Comparison of ENCODE assay signal across 8 cellular contexts in the genomic region with DNA sequence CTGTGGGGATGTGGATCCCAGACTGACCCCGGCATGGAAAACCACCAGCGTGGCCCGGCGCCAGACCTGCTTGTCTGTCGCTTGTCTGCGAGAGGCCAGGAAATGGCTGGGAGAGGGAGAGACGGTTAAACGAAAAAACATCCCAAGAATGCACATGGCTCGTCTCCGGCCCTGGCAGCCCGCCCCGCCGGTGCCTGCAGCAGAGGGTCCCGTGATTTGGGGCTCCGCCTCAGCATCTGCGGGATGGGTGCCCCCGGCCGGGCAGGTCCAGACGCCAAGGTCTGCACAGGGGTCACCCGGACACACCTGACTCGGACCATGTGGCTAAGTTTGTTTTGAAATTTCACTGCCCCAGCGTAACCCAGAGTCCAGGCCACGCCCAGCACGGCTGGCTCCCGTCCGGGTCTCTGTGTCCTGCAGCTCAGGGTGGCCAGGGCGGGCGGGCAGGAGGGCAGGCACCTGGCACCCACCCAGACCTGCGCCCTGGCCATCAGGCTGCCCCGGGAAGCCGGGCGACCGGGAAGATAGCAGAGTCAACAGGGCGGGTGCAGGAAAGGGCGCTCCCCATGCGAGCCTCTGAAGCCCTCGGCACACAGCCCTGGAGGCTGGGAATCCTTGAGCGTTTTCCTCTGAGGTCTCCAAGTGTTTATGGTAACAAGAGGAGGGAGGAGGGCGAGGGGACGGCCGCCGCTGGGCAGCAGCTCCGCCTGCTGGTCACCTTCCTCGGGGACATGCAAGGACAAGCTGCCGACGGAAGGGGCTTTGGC.
DNase-seq lines count a peak whose midpoint lies in the region; ATAC-seq and TF ChIP-seq lines count a peak whose summit lies in the region.

No MANE protein-coding gene starts in this region.

- H3K4me2 ChIP-seq in BLaER1 treated with 17β-estradiol and CSF1 and Interleukin-3, amounts not matched to agents 10 nM and 100 nM: peak overlapping the region; percentile 68 to 91 (median 79)

- intact Hi-C loops in activated naive CD4-positive, alpha-beta T cell treated with anti-CD3 and anti-CD28 coated beads for 36 hours (cut with micrococcal nuclease): loop anchor here (1.0 to 2.0 kb wide), 2 partner anchors 20 to 105 kb away; no protein-coding TSS in a partner anchor
- intact Hi-C loops in stomach (cut with DNase I; ENCODE audit: low total_unique reads): no loop called here

- TF ChIP-seq POLR2A in stomach (IDR thresholded peaks at IDR 0.05): no peak

- H3K4me3 ChIP-seq in BLaER1 treated with 17β-estradiol and CSF1 and Interleukin-3, amounts not matched to agents 10 nM and 100 nM: peak overlapping the region in 4 of 10 experiments; percentile 37 to 52 (median 44); a peak in 8 of 20 replicates
- H3K4me3 ChIP-seq in SJCRH30: peak overlapping the region; percentile 45
- H3K4me3 ChIP-seq in foreskin fibroblast (ENCODE audit: low read depth in 1 of 2, low read length in 2 of 2): peak overlapping the region; percentile 53 to 56
- H3K4me3 ChIP-seq in stomach: peak overlapping the region; percentile 33 to 46 (median 43)

- H3K27ac ChIP-seq in BLaER1 treated with 17β-estradiol and CSF1 and Interleukin-3, amounts not matched to agents 10 nM and 100 nM: 0 out of 22 replicates have a peak overlapping the region, but pooled peaks of 1 of the 11 experiments have one; percentile 1
- H3K27ac ChIP-seq in SJCRH30 (peak overlapping the region; percentile 12; the same call in 1 of the 2 replicates), stomach (peak overlapping the region; percentile 85 to 88 (median 86))

- H3K27ac Mint-ChIP-seq in activated naive CD4-positive, alpha-beta T cell treated with anti-CD3 and anti-CD28 coated beads for 36 hours: no peak overlapping the region
- no peak overlapping the region for H3K27ac Mint-ChIP-seq in nephron

- H3K36me3 ChIP-seq in BLaER1 treated with 17β-estradiol and CSF1 and Interleukin-3, amounts not matched to agents 10 nM and 100 nM: peaks cover 0 to 42% (median 25%) of the 10 kb centered on the region in 11 experiments; a peak in 17 of 22 replicates
- H3K36me3 ChIP-seq in SJCRH30: no peaks in the 10 kb centered on the region
- H3K36me3 ChIP-seq in stomach: no peaks in the 10 kb centered on the region

- H3K36me3 Mint-ChIP-seq in activated naive CD4-positive, alpha-beta T cell treated with anti-CD3 and anti-CD28 coated beads for 36 hours (ENCODE audit: low read depth): peaks cover 4% of the 10 kb centered on the region
- peaks cover 9% of the 10 kb centered on the region for H3K36me3 Mint-ChIP-seq in nephron (ENCODE audit: low read depth)

- TF ChIP-seq CTCF in foreskin fibroblast (IDR thresholded peaks at IDR 0.05; ENCODE audit: low read depth, low read length) (peak; percentile 92), nephron (IDR thresholded peaks at IDR 0.05; ENCODE audit: unreplicated experiment in 3 of 3) (peak; percentile 89 to 93 (median 91)), stomach (IDR thresholded peaks at IDR 0.05) (peak in 5 of 7 experiments; percentile 80 to 95 (median 92))

- H3K4me1 Mint-ChIP-seq in activated naive CD4-positive, alpha-beta T cell treated with anti-CD3 and anti-CD28 coated beads for 36 hours (ENCODE audit: low read depth): peaks cover 3% of the 10 kb centered on the region
- H3K4me1 Mint-ChIP-seq in nephron: peaks cover 13% of the 10 kb centered on the region

- H3K27me3 ChIP-seq in BLaER1 treated with 17β-estradiol and CSF1 and Interleukin-3, amounts not matched to agents 10 nM and 100 nM: peaks cover 0 to 5% (median 0%) of the 10 kb centered on the region in 11 experiments; a peak in 2 of 22 replicates
- H3K27me3 ChIP-seq in SJCRH30: no peaks in the 10 kb centered on the region
- no peaks in the 10 kb centered on the region for H3K27me3 ChIP-seq in stomach

- H3K27me3 Mint-ChIP-seq in activated naive CD4-positive, alpha-beta T cell treated with anti-CD3 and anti-CD28 coated beads for 36 hours (ENCODE audit: low read depth): peaks cover 3% of the 10 kb centered on the region
- peaks cover 15% of the 10 kb centered on the region for H3K27me3 Mint-ChIP-seq in nephron (ENCODE audit: low read depth)

- H3K4me1 ChIP-seq in BLaER1 treated with 17β-estradiol and CSF1 and Interleukin-3, amounts not matched to agents 10 nM and 100 nM: peaks cover 16 to 46% (median 35%) of the 10 kb centered on the region in 10 experiments
- H3K4me1 ChIP-seq in SJCRH30: peaks cover 4% of the 10 kb centered on the region; the same call in 1 of the 2 replicates
- peaks cover 31 to 46% (median 44%) of the 10 kb centered on the region in 4 donors for H3K4me1 ChIP-seq in stomach

- H3K4me3 Mint-ChIP-seq in activated naive CD4-positive, alpha-beta T cell treated with anti-CD3 and anti-CD28 coated beads for 36 hours: peak overlapping the region; percentile 53
- peak overlapping the region; percentile 66 to 76 (median 69) for H3K4me3 Mint-ChIP-seq in nephron

- CTCF ChIA-PET in activated naive CD4-positive, alpha-beta T cell treated with anti-CD3 and anti-CD28 coated beads for 36 hours (lab: Charles Lee): interaction anchor here (0.7 to 1.7 kb wide), 12 partner anchors 9 to 106 kb away, joined by 3 to 10 read pairs (median 4); partner anchors contain the start of gene GADD45B

- ATAC-seq in GM18858 (IDR thresholded peaks at IDR 0.05; ENCODE audit: unreplicated experiment): no peak

- DNase-seq in HS-5 (ENCODE audit: low read depth) (peak; percentile 61), SJCRH30 (peak; percentile 78 to 81), foreskin fibroblast (peak; percentile 83 to 94), stomach (peak; percentile 96)
- DNase-seq in activated naive CD4-positive, alpha-beta T cell treated with anti-CD3 and anti-CD28 coated beads for 36 hours: peak; percentile 80

- H3K9me3 ChIP-seq in BLaER1 treated with 17β-estradiol and CSF1 and Interleukin-3, amounts not matched to agents 10 nM and 100 nM (replicated peaks in 1 of 11): peaks cover 16 to 27% (median 22%) of the 10 kb centered on the region in 11 experiments
- peaks cover 7% of the 10 kb centered on the region; the same call in 1 of the 2 replicates for H3K9me3 ChIP-seq in SJCRH30 (replicated peaks)
- peaks cover 0 to 9% (median 6%) of the 10 kb centered on the region in 4 donors for H3K9me3 ChIP-seq in stomach

- H3K9me3 Mint-ChIP-seq in activated naive CD4-positive, alpha-beta T cell treated with anti-CD3 and anti-CD28 coated beads for 36 hours: peaks cover 14% of the 10 kb centered on the region
- H3K9me3 Mint-ChIP-seq in nephron: peaks cover 12% of the 10 kb centered on the region

- H3K9ac ChIP-seq in BLaER1 treated with 17β-estradiol and CSF1 and Interleukin-3, amounts not matched to agents 10 nM and 100 nM: peak overlapping the region in 10 of 11 experiments; percentile 3 to 61 (median 25); a peak in 12 of 22 replicates

- peaks cover 0 to 79% (median 36%) of the 10 kb centered on the region in 11 experiments; a peak in 16 of 22 replicates for H4K20me1 ChIP-seq in BLaER1 treated with 17β-estradiol and CSF1 and Interleukin-3, amounts not matched to agents 10 nM and 100 nM

- WGBS in stomach, 5 donors: 0 to 3% (median 1%) methylated on average over 8 to 46 of the region's 46 CpGs

- TF ChIP-seq EP300 in stomach (IDR thresholded peaks at IDR 0.05): peak; percentile 74
